In the genomic region with DNA sequence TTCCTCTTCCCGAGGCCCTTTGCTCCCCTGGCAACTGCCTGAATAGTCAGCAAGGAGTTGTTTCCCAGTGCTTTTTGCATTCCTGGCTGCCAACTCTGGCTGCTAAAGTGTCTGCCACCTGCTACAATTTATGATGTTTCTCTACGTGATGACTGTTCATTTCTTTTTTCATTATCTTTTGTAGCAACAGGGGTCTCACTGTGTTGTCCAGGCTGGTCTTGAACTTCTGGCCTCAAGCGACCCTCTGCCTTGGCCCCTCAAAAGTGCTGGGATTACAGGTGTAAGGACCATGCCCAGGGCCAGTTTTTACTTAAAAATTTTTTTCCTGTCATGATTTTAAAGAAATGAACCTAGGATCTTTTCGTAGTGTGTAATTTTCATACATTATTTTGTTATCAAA, we compare ENCODE assay signal across 1 cellular context.
TF ChIP-seq lines count a peak whose summit lies in the region.

No MANE protein-coding gene starts in this region.

TF ChIP-seq in HepG2, 621 proteins besides CTCF, POLR2A, EP300 and RAD21 (continued from another document):
- 0 out of 2 replicates have a peak, but pooled peaks have one; percentile 30 for TF ChIP-seq ZNF724P (CRISPR knock-in tag; IDR thresholded peaks at IDR 0.05; ENCODE audit: borderline replicate concordance)
- TF ChIP-seq SSRP1 (CRISPR knock-in tag; IDR thresholded peaks at IDR 0.05), result 0 out of 2 replicates have a peak, but pooled peaks have one; percentile 67
- TF ChIP-seq PCBP1 (IDR thresholded peaks at IDR 0.05; ENCODE audit: borderline replicate concordance, low read depth, low read length), result no peak
- no peak for TF ChIP-seq CREB1 (IDR thresholded peaks at IDR 0.05)
- 0 out of 2 replicates have a peak, but pooled peaks have one; percentile 27 for TF ChIP-seq CREB1 (CRISPR knock-in tag; IDR thresholded peaks at IDR 0.05)
- 0 out of 2 replicates have a peak, but pooled peaks have one; percentile 21 for TF ChIP-seq ZNF598 (CRISPR knock-in tag; IDR thresholded peaks at IDR 0.05; ENCODE audit: borderline replicate concordance)
- TF ChIP-seq ZNF121 (CRISPR knock-in tag; IDR thresholded peaks at IDR 0.05), result peak; percentile 95
- TF ChIP-seq ZFP41 (CRISPR knock-in tag; IDR thresholded peaks at IDR 0.05; ENCODE audit: borderline replicate concordance), result no peak
